ENCODE assay signal across 6 cellular contexts in genomic region chr19:37511186-37511585, GRCh38.
"Had no signal": no experiment of that assay in that cellular context is flagged by ENCODE, and none has a peak within 500 bp of the region (broad histone marks: within the 10 kb centered on the region; RNA-seq: fewer than 3 reads in every experiment).

No MANE protein-coding gene starts in this region.

- DNase-seq: GF-D8 had no signal

- FAIRE-seq: GM12878, GM12891, GM12892, GM18507, GM19239 had no signal

- H3K4me3 ChIP-seq: GM12878 had no signal

- ATAC-seq: GM12878 had no signal
